32 cellular contexts compared by ENCODE assay signal in genomic region chr15:69119692-69120395, GRCh38. TPM values are rescaled to one million over a fixed set of nuclear protein-coding genes. Genes with fewer than 3 reads are reported as not detected.
DNase-seq lines count a peak whose midpoint lies in the region; ATAC-seq and TF ChIP-seq lines count a peak whose summit lies in the region.
"Had no signal": no experiment of that assay in that cellular context is flagged by ENCODE, and none has a peak within 500 bp of the region (broad histone marks: within the 10 kb centered on the region; RNA-seq: fewer than 3 reads in every experiment).

No MANE protein-coding gene starts in this region.

- TF ChIP-seq CTCF in brain (conservative IDR thresholded peaks at IDR 0.05) = no peak
- TF ChIP-seq CTCF in testis (IDR thresholded peaks at IDR 0.05) = no peak

- H3K4me3 ChIP-seq in testis = no peak overlapping the region
- H3K4me3 ChIP-seq: pancreas had no signal

- no peaks in the 10 kb centered on the region for H3K27me3 ChIP-seq in testis
- H3K27me3 ChIP-seq: pancreas had no signal

- no peak for TF ChIP-seq POLR2A in testis (IDR thresholded peaks at IDR 0.05)

- H3K27me3 Mint-ChIP-seq in brain = no peaks in the 10 kb centered on the region

- H3K4me1 ChIP-seq in testis = peaks cover 4% of the 10 kb centered on the region
- H3K4me1 ChIP-seq: pancreas had no signal

- ATAC-seq in HG02840 (IDR thresholded peaks at IDR 0.05; ENCODE audit: low FRiP score, unreplicated experiment) = no peak
- ATAC-seq in GM21381 (IDR thresholded peaks at IDR 0.05; ENCODE audit: unreplicated experiment) = no peak
- ATAC-seq: activated CD4-positive, alpha-beta T cell treated with anti-CD3 and anti-CD28 coated beads for 36 hours; HepG2; left lobe of liver; Panc1; pancreas had no signal

- DNase-seq in NCI-H748 (lab: John Stamatoyannopoulos, UW; ENCODE audit: unreplicated experiment) = peak; percentile 21
- no peak for DNase-seq in NCI-H748 treated with DMSO at 0.1 percent for 48 hours (lab: John Stamatoyannopoulos, UW)
- peak; percentile 90 for DNase-seq in NCI-H146 treated with DMSO at 0.1 percent for 48 hours (lab: John Stamatoyannopoulos, UW; ENCODE audit: unreplicated experiment)
- peak; percentile 62 for DNase-seq in testis
- DNase-seq in NCI-H1436 (lab: John Stamatoyannopoulos, UW) = no peak
- DNase-seq: 8988T; activated CD4-positive, alpha-beta T cell treated with anti-CD3 and anti-CD28 coated beads for 36 hours; activated effector memory CD4-positive, alpha-beta T cell treated with Interleukin-2 at 50 U/mL for 16 hours; anterior cingulate cortex; DMS79 treated with DMSO at 0.1 percent for 48 hours; GF-D8; hypothalamus; Karpas-422; NCI-H1694; NCI-H510A; nephron progenitor cell; pancreas; retina; Right ventricle myocardium superior; small intestine; stimulated activated naive CD4-positive, alpha-beta T cell treated with Interleukin-2 at 50 U/mL for 16 hours; SW 1271 had no signal

- WGBS in testis, 2 donors = 64 to 65% methylated on average over 5 of the region's 5 CpGs

- intact Hi-C loops in testis (cut with DNase I; ENCODE audit: low total_unique reads) = no loop called here

- H3K27ac Mint-ChIP-seq in brain = peak overlapping the region in 3 of 5 experiments; percentile 44 to 87 (median 63)
- H3K27ac Mint-ChIP-seq: activated CD4-positive, alpha-beta T cell treated with anti-CD3 and anti-CD28 coated beads for 36 hours; activated naive CD8-positive, alpha-beta T cell; memory B cell; nephron progenitor cell had no signal

- H3K27ac ChIP-seq in testis = no peak overlapping the region
- H3K27ac ChIP-seq: C4-2B, epithelial cell of prostate, pancreas had no signal

- H3K9me3 Mint-ChIP-seq in brain = peaks cover 0 to 2% (median 0%) of the 10 kb centered on the region in 5 experiments
- H3K9me3 Mint-ChIP-seq: memory B cell, nephron progenitor cell had no signal

- H3K9me3 ChIP-seq in testis = no peaks in the 10 kb centered on the region
- H3K9me3 ChIP-seq: pancreas had no signal

- peaks cover 56% of the 10 kb centered on the region for H3K4me1 Mint-ChIP-seq in brain
- H3K4me1 Mint-ChIP-seq: activated CD4-positive, alpha-beta T cell treated with anti-CD3 and anti-CD28 coated beads for 36 hours; memory B cell had no signal

- no peak overlapping the region for H3K4me3 Mint-ChIP-seq in brain
- H3K4me3 Mint-ChIP-seq: activated CD4-positive, alpha-beta T cell treated with anti-CD3 and anti-CD28 coated beads for 36 hours; activated naive CD8-positive, alpha-beta T cell; memory B cell; nephron progenitor cell had no signal

- H3K36me3 Mint-ChIP-seq in brain = no peaks in the 10 kb centered on the region
- H3K36me3 Mint-ChIP-seq: activated naive CD8-positive, alpha-beta T cell; memory B cell had no signal

- no peaks in the 10 kb centered on the region for H3K36me3 ChIP-seq in testis (ENCODE audit: low read depth, missing control alignments)
- H3K36me3 ChIP-seq: pancreas had no signal

RNA-seq across cellular contexts. Expression of gene GLCE, which starts 40.6 kb away (rescaled TPM):
- 6.0 TPM for polyA plus RNA-seq in brain (ENCODE audit: insufficient read depth, low read depth, low replicate concordance)
- 10 to 100 TPM; 15.5 to 18.0 TPM for total RNA-seq in testis
- polyA plus RNA-seq in testis (ENCODE audit: insufficient read depth, low read depth, low replicate concordance) = 10.2 TPM

Comparison
In these comparisons a context has a peak if more than half of its experiments do, and no peak if none do; other contexts are left out.
1. DNase-seq: peak in NCI-H748 (single experiment), NCI-H146 treated with DMSO at 0.1 percent for 48 hours (single experiment) and testis (single experiment); none in NCI-H748 treated with DMSO at 0.1 percent for 48 hours (single experiment) and NCI-H1436 (single experiment).